2 cellular contexts compared by ENCODE assay signal in genomic region chr18:48037481-48038271, GRCh38.
TF ChIP-seq lines count a peak whose summit lies in the region.

No MANE protein-coding gene starts in this region.

TF ChIP-seq in GM23338, 12 proteins besides CTCF, POLR2A, EP300 and RAD21:
- TF ChIP-seq EZH2phosphoT487 (IDR thresholded peaks at IDR 0.05; ENCODE audit: unreplicated experiment) (no peak), ZNF462 (CRISPR knock-in tag; IDR thresholded peaks at IDR 0.05) (no peak), JUNB (IDR thresholded peaks at IDR 0.05; ENCODE audit: unreplicated experiment) (no peak), ZNF114 (CRISPR knock-in tag; IDR thresholded peaks at IDR 0.05) (no peak)
TF ChIP-seq in GM23338: peak in this region for 0.

TF ChIP-seq in endothelial cell of umbilical vein, 7 proteins besides CTCF, POLR2A, EP300 and RAD21:
- TF ChIP-seq GATA2 (IDR thresholded peaks at IDR 0.05; ENCODE audit: insufficient read depth, insufficient read length, low read depth, low read length), result no peak
- TF ChIP-seq MAX (IDR thresholded peaks at IDR 0.05; ENCODE audit: insufficient read depth, insufficient read length), result no peak
